ENCODE assay signal across 12 cellular contexts in genomic region chr12:122982963-122983788, GRCh38. TPM values are rescaled to one million over a fixed set of nuclear protein-coding genes. Genes with fewer than 3 reads are reported as not detected.
DNase-seq lines count a peak whose midpoint lies in the region; ATAC-seq, FAIRE-seq and TF ChIP-seq lines count a peak whose summit lies in the region.
"Had no signal": no experiment of that assay in that cellular context is flagged by ENCODE, and none has a peak within 500 bp of the region (broad histone marks: within the 10 kb centered on the region; RNA-seq: fewer than 3 reads in every experiment).

No MANE protein-coding gene starts in this region.

- no peaks in the 10 kb centered on the region for H3K9me3 Mint-ChIP-seq in nephron

- H3K4me2 ChIP-seq in K562 (ENCODE audit: insufficient read depth, low read length) = no peak overlapping the region

- H3K36me3 ChIP-seq in HEK293 (ENCODE audit: control insufficient read depth in 2 of 2, insufficient read depth in 1 of 2, low read length in 2 of 2) (peaks cover 0 to 42% of the 10 kb centered on the region in 2 experiments; a peak in 2 of 3 replicates), K562 (ENCODE audit: control insufficient read depth, insufficient read depth, low read length) (peaks cover 43% of the 10 kb centered on the region), colonic mucosa (no peaks in the 10 kb centered on the region)

- DNase-seq in AG04449 (ENCODE audit: low read depth, low spot score) (no peak), K562 (ENCODE audit: extremely low read depth in 1 of 4, low spot score in 3 of 4) (no peak), GDM1 (lab: John Stamatoyannopoulos, UW) (no peak), SIG-M5 (lab: John Stamatoyannopoulos, UW) (no peak), colonic mucosa (no peak)
- DNase-seq: NCI-H2029 treated with DMSO at 0.1 percent for 48 hours had no signal

- no peak for TF ChIP-seq EP300 in K562 (IDR thresholded peaks at IDR 0.05; ENCODE audit: low read length)

- ATAC-seq in K562 = no peak
- ATAC-seq in GM21737 (IDR thresholded peaks at IDR 0.05; ENCODE audit: unreplicated experiment) = no peak

- no TSS peak for BruUV-seq in K562 (replicated peaks; lab: Mats Ljungman, UMichigan)

- H3K4me3 Mint-ChIP-seq in nephron = peak overlapping the region; percentile 78 to 93 (median 90)

- H3K79me2 ChIP-seq in K562 (ENCODE audit: control insufficient read depth, insufficient read depth, low read length) = peaks cover 30% of the 10 kb centered on the region

- H3K4me1 Mint-ChIP-seq in nephron = peaks cover 38% of the 10 kb centered on the region

- POLR2A ChIA-PET in AG04449 (lab: Yijun Ruan, JAX) (interaction anchor here (1.4 to 1.5 kb wide), 2 partner anchors 8 to 250 kb away, joined by 3 to 6 read pairs; partner anchors contain the start of genes MPHOSPH9, MTRFR and OGFOD2), HEK293 (lab: Yijun Ruan, JAX) (interaction anchor here (1.0 to 1.9 kb wide), 3 partner anchors 9 to 249 kb away, joined by 3 to 8 read pairs (median 3); partner anchors contain the start of genes MPHOSPH9 and OGFOD2), K562 (lab: Yijun Ruan, JAX) (interaction anchor here (0.6 to 4.0 kb wide), 10 partner anchors 7 to 255 kb away, joined by 3 to 22 read pairs (median 4); partner anchors contain the start of genes ABCB9 and OGFOD2)

- H3K9ac ChIP-seq in K562 (ENCODE audit: insufficient read depth in 1 of 2, low read depth in 2 of 2, low read length in 2 of 2) (peak overlapping the region in 1 of 2 experiments; percentile 79; a peak in 2 of 4 replicates), colonic mucosa (ENCODE audit: low read depth in 2 of 2, low read length in 2 of 2) (no peak overlapping the region)

- H3K36me3 Mint-ChIP-seq in nephron (ENCODE audit: low read depth) = no peaks in the 10 kb centered on the region

- no peak for TF ChIP-seq POLR2A in K562 (conservative IDR thresholded peaks at IDR 0.05)

- no peaks in the 10 kb centered on the region for H3K9me1 ChIP-seq in K562 (ENCODE audit: control insufficient read depth, insufficient read depth, low read length)

- 83% methylated on average over 18 of the region's 21 CpGs for WGBS in K562 (ENCODE audit: insufficient coverage, low coverage, missing lambda C conversion rate)

- no peak for FAIRE-seq in K562 (lab: Jason Lieb, UNC)
- FAIRE-seq: D721Med, GM18507 had no signal

- H2AFZ ChIP-seq in K562 (ENCODE audit: low read depth, low read length) = no peak overlapping the region

- no peaks in the 10 kb centered on the region for H3K27me3 Mint-ChIP-seq in nephron (ENCODE audit: low read depth)

- intact Hi-C loops in K562 (cut with micrococcal nuclease) (loop anchor here (5.0 to 10.0 kb wide), 2 partner anchors 49 to 162 kb away; no protein-coding TSS in a partner anchor), colonic mucosa (cut with DNase I) (loop anchor here (5.0 kb wide), 1 partner anchor 254 kb away; no protein-coding TSS in a partner anchor)

- in situ Hi-C loops in K562 (cut with MboI) = no loop called here

- CTCF ChIA-PET in AG04449 (lab: Yijun Ruan, JAX) = interaction anchor here (1.5 to 3.9 kb wide), 3 partner anchors 59 to 255 kb away, joined by 3 to 27 read pairs (median 3); no protein-coding TSS in a partner anchor
- CTCF ChIA-PET in HEK293 (lab: Yijun Ruan, JAX) = interaction anchor here (0.6 kb wide), 1 partner anchor 383 kb away, joined by 5 read pairs; no protein-coding TSS in a partner anchor
- CTCF ChIA-PET in K562 (lab: Yijun Ruan, JAX; ENCODE audit: low intra/inter-chr PET ratio) = no interaction called here

- H3K27me3 ChIP-seq in K562 (ENCODE audit: control insufficient read depth in 2 of 2, insufficient read depth in 2 of 2, low read length in 2 of 2) (no peaks in the 10 kb centered on the region), colonic mucosa (no peaks in the 10 kb centered on the region)

- H3K27ac ChIP-seq in HEK293 (ENCODE audit: extremely low read depth, low read depth, low read length) (0 out of 2 replicates have a peak overlapping the region, but pooled peaks have one; percentile 6), K562 (ENCODE audit: extremely low read depth, low read depth, low read length) (no peak overlapping the region), colonic mucosa (no peak overlapping the region)

- TF ChIP-seq CTCF in AG04449 (IDR thresholded peaks at IDR 0.05; ENCODE audit: insufficient read depth, low read length, missing control alignments) (no peak), HEK293 (tag by site-specific recombination; IDR thresholded peaks at IDR 0.05) (no peak), K562 (IDR thresholded peaks at IDR 0.05 in 2 of 3, conservative IDR thresholded peaks at IDR 0.05 in 1 of 3; ENCODE audit: insufficient read depth in 2 of 3, low read depth in 1 of 3, low read length in 3 of 3) (no peak), nephron (IDR thresholded peaks at IDR 0.05; ENCODE audit: unreplicated experiment in 3 of 3) (no peak), colonic mucosa (IDR thresholded peaks at IDR 0.05) (no peak)

- peak overlapping the region; percentile 8; the same call in 1 of the 2 replicates for H3K4me3 ChIP-seq in AG04449 (ENCODE audit: low read depth, low read length)
- no peak overlapping the region for H3K4me3 ChIP-seq in HEK293 (ENCODE audit: low read depth, low read length)
- no peak overlapping the region for H3K4me3 ChIP-seq in K562
- no peak overlapping the region for H3K4me3 ChIP-seq in colonic mucosa
- H3K4me3 ChIP-seq: HAP-1 had no signal

- H4K20me1 ChIP-seq in K562 (replicated peaks; ENCODE audit: control insufficient read depth, insufficient read depth, low read length) = peaks cover 5% of the 10 kb centered on the region; the same call in 1 of the 2 replicates

- TF ChIP-seq RAD21 in K562 (CRISPR knock-in tag; conservative IDR thresholded peaks at IDR 0.05 in 1 of 2, IDR thresholded peaks at IDR 0.05 in 1 of 2) = no peak

- H3K9me3 ChIP-seq in HEK293 (ENCODE audit: control insufficient read depth, insufficient read depth, low read depth, low read length) (no peaks in the 10 kb centered on the region), K562 (replicated peaks; ENCODE audit: control insufficient read depth, insufficient read depth, low read depth, low read length) (no peaks in the 10 kb centered on the region), colonic mucosa (no peaks in the 10 kb centered on the region)
- H3K9me3 ChIP-seq: HAP-1 had no signal

- peaks cover 15% of the 10 kb centered on the region for H3K4me1 ChIP-seq in HEK293 (ENCODE audit: control insufficient read depth, insufficient read depth, low read length)
- H3K4me1 ChIP-seq in K562 (replicated peaks in 1 of 2; ENCODE audit: control insufficient read depth in 2 of 2, insufficient read depth in 2 of 2, low read length in 2 of 2) = peaks cover 33 to 100% of the 10 kb centered on the region in 2 experiments
- H3K4me1 ChIP-seq in colonic mucosa = peaks cover 22% of the 10 kb centered on the region

- H3K27ac Mint-ChIP-seq in nephron = peak overlapping the region; percentile 93 to 98 (median 97)

RNA-seq across cellular contexts. Expression of gene ARL6IP4, which starts 2.7 kb away (rescaled TPM):
- total RNA-seq in K562 (2011; cell fraction: chromatin; rRNA removed; ENCODE audit: low replicate concordance) = 69.3 and 160 TPM in 2 replicates
- total RNA-seq in K562 (2011; cell fraction: nucleolus; rRNA removed) = 133 and 147 TPM in 2 replicates
- 86.5 and 106 TPM in 2 replicates for total RNA-seq in K562 (2011; cell fraction: nucleoplasm; rRNA removed)
- total RNA-seq in K562 (2014; rRNA removed) (224 and 280 TPM in 2 replicates), K562 (2014; rRNA removed; fragmentation: Illumina TruSeq; extraction: Trizol) (78.1 and 91.2 TPM in 2 replicates), K562 (2015; rRNA removed; fragmentation: Illumina TruSeq; extraction: Trizol) (171 and 180 TPM in 2 replicates), K562 (2021) (164 and 167 TPM in 2 replicates), colonic mucosa (100 to 1,000 TPM; 130 to 192 TPM)
- polyA plus RNA-seq in K562 (2011; rRNA removed) (128 and 132 TPM in 2 replicates), K562 (2014; fragmentation: Illumina TruSeq; extraction: Trizol) (151 and 170 TPM in 2 replicates), K562 (2014; fragmentation: Nextera tagmentation; extraction: Ambion mirVana) (1 to 10 TPM; 2.4 to 4.8 TPM), K562 (2014; rRNA removed) (242 and 255 TPM in 2 replicates)
- polyA plus RNA-seq in K562 (2011; cell fraction: cytosol; rRNA removed) = 110 and 136 TPM in 2 replicates
- polyA plus RNA-seq in K562 (2011; cell fraction: nucleus; rRNA removed) = 328 and 373 TPM in 2 replicates
- 163 and 245 TPM in 2 replicates for polyA plus RNA-seq in K562 (2012)
- 33.8 and 41.5 TPM in 2 replicates for polyA minus RNA-seq in K562 (2011; rRNA and poly(A)+ RNA removed)
- polyA minus RNA-seq in K562 (2011; cell fraction: cytosol; rRNA and poly(A)+ RNA removed) = 34.7 and 36.8 TPM in 2 replicates
- 21.8 and 31.0 TPM in 2 replicates for polyA minus RNA-seq in K562 (2011; cell fraction: nucleus; rRNA and poly(A)+ RNA removed)

RNA-seq across cellular contexts. Expression of gene OGFOD2, which starts 8.1 kb away (rescaled TPM):
- 71.5 and 173 TPM in 2 replicates for total RNA-seq in K562 (2011; cell fraction: chromatin; rRNA removed; ENCODE audit: low replicate concordance)
- 98.1 and 99.0 TPM in 2 replicates for total RNA-seq in K562 (2011; cell fraction: nucleolus; rRNA removed)
- 61.3 and 107 TPM in 2 replicates for total RNA-seq in K562 (2011; cell fraction: nucleoplasm; rRNA removed)
- total RNA-seq in K562 (2014; rRNA removed) (39.0 and 40.3 TPM in 2 replicates), K562 (2014; rRNA removed; fragmentation: Illumina TruSeq; extraction: Trizol) (5.9 and 6.4 TPM in 2 replicates), K562 (2015; rRNA removed; fragmentation: Illumina TruSeq; extraction: Trizol) (18.5 and 21.4 TPM in 2 replicates), K562 (2021) (51.7 and 63.0 TPM in 2 replicates), colonic mucosa (10 to 100 TPM; 15.9 to 28.1 TPM)
- polyA plus RNA-seq in K562 (2011; rRNA removed) (27.6 and 38.3 TPM in 2 replicates), K562 (2014; fragmentation: Illumina TruSeq; extraction: Trizol) (13.5 and 29.6 TPM in 2 replicates), K562 (2014; fragmentation: Nextera tagmentation; extraction: Ambion mirVana) (1 to 10 TPM; 1.4 to 3.8 TPM), K562 (2014; rRNA removed) (86.0 and 111 TPM in 2 replicates)
- 40.5 and 99.8 TPM in 2 replicates for polyA plus RNA-seq in K562 (2011; cell fraction: cytosol; rRNA removed)
- polyA plus RNA-seq in K562 (2011; cell fraction: nucleus; rRNA removed) = 261 and 270 TPM in 2 replicates
- 24.6 and 74.9 TPM in 2 replicates for polyA plus RNA-seq in K562 (2012)
- polyA minus RNA-seq in K562 (2011; rRNA and poly(A)+ RNA removed) = 15.9 and 19.8 TPM in 2 replicates
- 16.9 and 19.2 TPM in 2 replicates for polyA minus RNA-seq in K562 (2011; cell fraction: cytosol; rRNA and poly(A)+ RNA removed)
- polyA minus RNA-seq in K562 (2011; cell fraction: nucleus; rRNA and poly(A)+ RNA removed) = 54.3 and 67.5 TPM in 2 replicates

RNA-seq across cellular contexts. Expression of gene ABCB9, which starts 16.9 kb away (rescaled TPM):
- total RNA-seq in K562 (2011; cell fraction: chromatin; rRNA removed; ENCODE audit: low replicate concordance) = 28.0 and 68.9 TPM in 2 replicates
- total RNA-seq in K562 (2011; cell fraction: nucleolus; rRNA removed) = 41.1 and 52.0 TPM in 2 replicates
- 34.1 and 35.2 TPM in 2 replicates for total RNA-seq in K562 (2011; cell fraction: nucleoplasm; rRNA removed)
- total RNA-seq in K562 (2014; rRNA removed) (9.6 and 10.5 TPM in 2 replicates), K562 (2014; rRNA removed; fragmentation: Illumina TruSeq; extraction: Trizol) (3.9 and 4.3 TPM in 2 replicates), K562 (2015; rRNA removed; fragmentation: Illumina TruSeq; extraction: Trizol) (6.2 and 6.5 TPM in 2 replicates), K562 (2021) (12.0 and 12.6 TPM in 2 replicates), colonic mucosa (1 to 10 TPM; 4.3 to 4.5 TPM)
- polyA plus RNA-seq in K562 (2011; rRNA removed) (6.3 and 6.5 TPM in 2 replicates), K562 (2014; fragmentation: Illumina TruSeq; extraction: Trizol) (4.2 and 5.7 TPM in 2 replicates), K562 (2014; fragmentation: Nextera tagmentation; extraction: Ambion mirVana) (under 1 TPM; 0.20 to 0.31 TPM), K562 (2014; rRNA removed) (7.6 and 7.9 TPM in 2 replicates)
- polyA plus RNA-seq in K562 (2011; cell fraction: cytosol; rRNA removed) = 5.8 and 12.1 TPM in 2 replicates
- 10.8 and 22.9 TPM in 2 replicates for polyA plus RNA-seq in K562 (2011; cell fraction: nucleus; rRNA removed)
- 5.0 and 6.9 TPM in 2 replicates for polyA plus RNA-seq in K562 (2012)
- 8.5 and 9.6 TPM in 2 replicates for polyA minus RNA-seq in K562 (2011; rRNA and poly(A)+ RNA removed)
- polyA minus RNA-seq in K562 (2011; cell fraction: cytosol; rRNA and poly(A)+ RNA removed) = 6.6 and 9.7 TPM in 2 replicates
- 13.3 and 14.7 TPM in 2 replicates for polyA minus RNA-seq in K562 (2011; cell fraction: nucleus; rRNA and poly(A)+ RNA removed)
